In the genomic region with DNA sequence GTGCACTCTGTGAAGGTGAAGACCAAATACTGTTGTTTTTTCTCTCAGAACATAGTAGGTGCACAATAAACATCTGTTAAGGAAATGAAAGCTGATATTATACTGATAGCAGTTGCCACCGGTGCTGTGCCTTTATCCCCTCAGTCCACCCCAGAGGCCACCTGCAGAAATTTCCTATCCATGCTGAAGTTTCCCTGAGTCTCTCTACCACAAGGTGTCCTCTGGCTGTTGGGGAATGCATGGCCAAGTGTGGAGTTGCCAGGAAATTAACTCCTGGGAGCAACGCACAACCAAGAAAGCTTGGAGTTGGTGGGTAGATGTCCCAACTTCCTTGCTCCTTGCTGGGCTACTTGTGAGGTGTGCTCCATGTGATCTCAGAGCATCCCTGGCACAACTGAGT, we compare ENCODE assay signal across 1 cellular context.
TF ChIP-seq lines count a peak whose summit lies in the region.

No MANE protein-coding gene starts in this region.

TF ChIP-seq in HCT116, 20 proteins besides CTCF, POLR2A, EP300 and RAD21 (continued from another document):
- no peak for TF ChIP-seq ZNF274 (IDR thresholded peaks at IDR 0.05; ENCODE audit: low read depth, low read length)
- TF ChIP-seq, protein P1, sequence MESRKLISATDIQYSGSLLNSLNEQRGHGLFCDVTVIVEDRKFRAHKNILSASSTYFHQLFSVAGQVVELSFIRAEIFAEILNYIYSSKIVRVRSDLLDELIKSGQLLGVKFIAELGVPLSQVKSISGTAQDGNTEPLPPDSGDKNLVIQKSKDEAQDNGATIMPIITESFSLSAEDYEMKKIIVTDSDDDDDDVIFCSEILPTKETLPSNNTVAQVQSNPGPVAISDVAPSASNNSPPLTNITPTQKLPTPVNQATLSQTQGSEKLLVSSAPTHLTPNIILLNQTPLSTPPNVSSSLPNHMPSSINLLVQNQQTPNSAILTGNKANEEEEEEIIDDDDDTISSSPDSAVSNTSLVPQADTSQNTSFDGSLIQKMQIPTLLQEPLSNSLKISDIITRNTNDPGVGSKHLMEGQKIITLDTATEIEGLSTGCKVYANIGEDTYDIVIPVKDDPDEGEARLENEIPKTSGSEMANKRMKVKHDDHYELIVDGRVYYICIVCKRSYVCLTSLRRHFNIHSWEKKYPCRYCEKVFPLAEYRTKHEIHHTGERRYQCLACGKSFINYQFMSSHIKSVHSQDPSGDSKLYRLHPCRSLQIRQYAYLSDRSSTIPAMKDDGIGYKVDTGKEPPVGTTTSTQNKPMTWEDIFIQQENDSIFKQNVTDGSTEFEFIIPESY (IDR thresholded peaks at IDR 0.05; ENCODE audit: extremely low read depth, insufficient replicate concordance, low read length), result no peak
- no peak for TF ChIP-seq FOSL1 (IDR thresholded peaks at IDR 0.05; ENCODE audit: low read depth)
- no peak for TF ChIP-seq TCF7L2 (IDR thresholded peaks at IDR 0.05; ENCODE audit: borderline replicate concordance, extremely low read depth, insufficient read depth, insufficient read length)
- TF ChIP-seq SRF (IDR thresholded peaks at IDR 0.05; ENCODE audit: low read depth), result no peak
- TF ChIP-seq ATF3 (IDR thresholded peaks at IDR 0.05), result no peak
- no peak for TF ChIP-seq YY1 (IDR thresholded peaks at IDR 0.05; ENCODE audit: extremely low read depth, insufficient replicate concordance, low read depth, low read length)
